9 cellular contexts compared by ENCODE assay signal in the genomic region with DNA sequence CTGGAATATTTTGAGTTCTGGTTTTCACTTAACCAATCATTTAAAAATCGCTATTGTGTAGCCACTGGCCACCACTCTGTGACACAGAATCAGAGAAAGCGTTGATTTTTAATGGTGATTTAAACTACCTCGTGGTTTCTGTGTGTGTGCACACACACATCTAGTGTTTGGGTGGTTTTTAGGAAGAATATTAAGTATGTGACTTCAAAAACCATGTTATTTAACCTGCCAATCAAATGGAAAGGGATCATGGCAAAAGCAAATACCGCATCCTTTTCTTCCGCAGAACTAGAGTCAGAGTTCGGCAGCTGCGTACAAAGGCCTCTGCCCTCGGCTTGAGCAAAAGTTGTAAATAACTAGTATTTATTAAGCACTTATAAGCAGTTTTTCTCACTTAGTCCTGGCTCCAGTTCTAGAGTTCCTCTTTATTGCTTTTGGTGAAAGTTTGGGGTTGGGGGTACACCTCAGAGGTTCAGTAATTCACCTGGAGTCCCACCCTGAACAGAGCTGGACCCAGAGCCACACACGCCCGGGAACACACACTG.
"Had no signal": no experiment of that assay in that cellular context is flagged by ENCODE, and none has a peak within 500 bp of the region (broad histone marks: within the 10 kb centered on the region; RNA-seq: fewer than 3 reads in every experiment).

No MANE protein-coding gene starts in this region.

- H3K27ac Mint-ChIP-seq: activated naive CD8-positive, alpha-beta T cell treated with anti-CD3 and anti-CD28 coated beads, Interleukin-2, amount 50 U/mL, for 24 hours; stimulated activated memory B cell treated with anti-CD40 and anti-IgM and Interleukin-4, amounts not matched to agents 10 μg/mL and 1 μg/mL and 100 μg/mL, for 72 hours had no signal

- H3K4me3 Mint-ChIP-seq: activated naive CD8-positive, alpha-beta T cell treated with anti-CD3 and anti-CD28 coated beads, Interleukin-2, amount 50 U/mL, for 24 hours; activated T-cell treated with anti-CD3 and anti-CD28 coated beads, Interleukin-2, amount 50 U/mL, for 4 hours; central memory CD8-positive, alpha-beta T cell; stimulated activated memory B cell treated with anti-CD40 and anti-IgM and Interleukin-4, amounts not matched to agents 10 μg/mL and 1 μg/mL and 100 μg/mL, for 72 hours had no signal

- H3K27ac ChIP-seq: neutrophil had no signal

- DNase-seq: activated CD4-positive, alpha-beta T cell treated with anti-CD3 and anti-CD28 coated beads, Interleukin-2, amount 50 U/mL, for 1 hour; activated naive CD8-positive, alpha-beta T cell treated with anti-CD3 and anti-CD28 coated beads, Interleukin-2, amount 50 U/mL, for 24 hours; activated T-cell treated with anti-CD3 and anti-CD28 coated beads, Interleukin-2, amount 50 U/mL, for 4 hours; glutamatergic neuron; midbrain had no signal

- H3K27me3 Mint-ChIP-seq: activated naive CD8-positive, alpha-beta T cell treated with anti-CD3 and anti-CD28 coated beads, Interleukin-2, amount 50 U/mL, for 24 hours; central memory CD8-positive, alpha-beta T cell; stimulated activated memory B cell treated with anti-CD40 and anti-IgM and Interleukin-4, amounts not matched to agents 10 μg/mL and 1 μg/mL and 100 μg/mL, for 72 hours had no signal

- H3K4me3 ChIP-seq: esophagus muscularis mucosa had no signal

- H3K27me3 ChIP-seq: esophagus muscularis mucosa, neutrophil had no signal

- H3K36me3 ChIP-seq: neutrophil had no signal

- H3K9me3 ChIP-seq: esophagus muscularis mucosa, neutrophil had no signal

- ATAC-seq: stimulated activated memory B cell treated with anti-CD40 and anti-IgM and Interleukin-4, amounts not matched to agents 10 μg/mL and 1 μg/mL and 100 μg/mL, for 72 hours had no signal

- H3K9me3 Mint-ChIP-seq: activated naive CD8-positive, alpha-beta T cell treated with anti-CD3 and anti-CD28 coated beads, Interleukin-2, amount 50 U/mL, for 24 hours; activated T-cell treated with anti-CD3 and anti-CD28 coated beads, Interleukin-2, amount 50 U/mL, for 4 hours; central memory CD8-positive, alpha-beta T cell; stimulated activated memory B cell treated with anti-CD40 and anti-IgM and Interleukin-4, amounts not matched to agents 10 μg/mL and 1 μg/mL and 100 μg/mL, for 72 hours had no signal
